Comparison of ENCODE assay signal across 9 cellular contexts in genomic region chr22:40050258-40050657, GRCh38. TPM values are rescaled to one million over a fixed set of nuclear protein-coding genes. Genes with fewer than 3 reads are reported as not detected.
DNase-seq lines count a peak whose midpoint lies in the region; ATAC-seq lines count a peak whose summit lies in the region.
"Had no signal": no experiment of that assay in that cellular context is flagged by ENCODE, and none has a peak within 500 bp of the region (broad histone marks: within the 10 kb centered on the region; RNA-seq: fewer than 3 reads in every experiment).

No MANE protein-coding gene starts in this region.

- H3K4me1 Mint-ChIP-seq in activated naive CD4-positive, alpha-beta T cell treated with anti-CD3 and anti-CD28 coated beads for 36 hours (ENCODE audit: low read depth): peaks cover 63% of the 10 kb centered on the region
- H3K4me1 Mint-ChIP-seq in stimulated activated naive B cell treated with anti-CD40 and anti-IgM and Interleukin-4, amounts not matched to agents 10 μg/mL and 1 μg/mL and 100 μg/mL, for 72 hours: peaks cover 47 to 90% of the 10 kb centered on the region in 2 donors

- no peaks in the 10 kb centered on the region for H3K36me3 Mint-ChIP-seq in activated naive CD4-positive, alpha-beta T cell treated with anti-CD3 and anti-CD28 coated beads for 36 hours (ENCODE audit: low read depth)
- H3K36me3 Mint-ChIP-seq in activated naive CD4-positive, alpha-beta T cell treated with anti-CD3 and anti-CD28 coated beads, Interleukin-2, amount 50 U/mL, for 72 hours: no peaks in the 10 kb centered on the region
- H3K36me3 Mint-ChIP-seq in stimulated activated naive B cell treated with anti-CD40 and anti-IgM and Interleukin-4, amounts not matched to agents 10 μg/mL and 1 μg/mL and 100 μg/mL, for 72 hours: peaks cover 2 to 4% of the 10 kb centered on the region in 2 donors

- no peaks in the 10 kb centered on the region for H3K9me3 Mint-ChIP-seq in activated naive CD4-positive, alpha-beta T cell treated with anti-CD3 and anti-CD28 coated beads for 36 hours
- no peaks in the 10 kb centered on the region for H3K9me3 Mint-ChIP-seq in activated naive CD4-positive, alpha-beta T cell treated with anti-CD3 and anti-CD28 coated beads, Interleukin-2, amount 50 U/mL, for 72 hours
- no peaks in the 10 kb centered on the region for H3K9me3 Mint-ChIP-seq in stimulated activated naive B cell treated with anti-CD40 and anti-IgM and Interleukin-4, amounts not matched to agents 10 μg/mL and 1 μg/mL and 100 μg/mL, for 72 hours
- H3K9me3 Mint-ChIP-seq: dendritic cell treated with granulocyte-macrophage colony-stimulating factor and Interleukin-4, amounts not matched to agents 40 ng/mL and 50 ng/mL, for 4 days had no signal

- CTCF ChIA-PET in activated naive CD4-positive, alpha-beta T cell treated with anti-CD3 and anti-CD28 coated beads for 36 hours (lab: Charles Lee): interaction anchor here (0.7 kb wide), 1 partner anchor 144 kb away, joined by 4 read pairs; no protein-coding TSS in a partner anchor

- intact Hi-C loops in activated naive CD4-positive, alpha-beta T cell treated with anti-CD3 and anti-CD28 coated beads for 36 hours (cut with micrococcal nuclease): no loop called here

- ATAC-seq in activated naive CD4-positive, alpha-beta T cell treated with anti-CD3 and anti-CD28 coated beads, Interleukin-2, amount 50 U/mL, for 72 hours: no peak
- ATAC-seq in HG02840 (IDR thresholded peaks at IDR 0.05; ENCODE audit: low FRiP score, unreplicated experiment): peak; percentile 79
- ATAC-seq in stimulated activated naive B cell treated with anti-CD40 and anti-IgM and Interleukin-4, amounts not matched to agents 10 μg/mL and 1 μg/mL and 100 μg/mL, for 72 hours (replicated peaks): peak; percentile 89 to 91

- H3K4me3 Mint-ChIP-seq in activated naive CD4-positive, alpha-beta T cell treated with anti-CD3 and anti-CD28 coated beads for 36 hours: no peak overlapping the region
- peak overlapping the region; percentile 33 to 64 for H3K4me3 Mint-ChIP-seq in stimulated activated naive B cell treated with anti-CD40 and anti-IgM and Interleukin-4, amounts not matched to agents 10 μg/mL and 1 μg/mL and 100 μg/mL, for 72 hours
- H3K4me3 Mint-ChIP-seq: dendritic cell treated with granulocyte-macrophage colony-stimulating factor and Interleukin-4, amounts not matched to agents 40 ng/mL and 50 ng/mL, for 4 days had no signal

- H3K27ac Mint-ChIP-seq in activated naive CD4-positive, alpha-beta T cell treated with anti-CD3 and anti-CD28 coated beads for 36 hours: peak overlapping the region; percentile 77
- H3K27ac Mint-ChIP-seq in activated naive CD4-positive, alpha-beta T cell treated with anti-CD3 and anti-CD28 coated beads, Interleukin-2, amount 50 U/mL, for 72 hours: peak overlapping the region in 1 of 2 donors; percentile 28
- H3K27ac Mint-ChIP-seq in stimulated activated naive B cell treated with anti-CD40 and anti-IgM and Interleukin-4, amounts not matched to agents 10 μg/mL and 1 μg/mL and 100 μg/mL, for 72 hours: peak overlapping the region; percentile 88
- H3K27ac Mint-ChIP-seq: dendritic cell treated with granulocyte-macrophage colony-stimulating factor and Interleukin-4, amounts not matched to agents 40 ng/mL and 50 ng/mL, for 4 days had no signal

- DNase-seq in activated naive CD4-positive, alpha-beta T cell treated with anti-CD3 and anti-CD28 coated beads for 36 hours: no peak
- no peak for DNase-seq in activated naive CD4-positive, alpha-beta T cell treated with anti-CD3 and anti-CD28 coated beads, Interleukin-2, amount 50 U/mL, for 72 hours (ENCODE audit: low spot score in 2 of 2)
- DNase-seq in NOMO-1 (lab: John Stamatoyannopoulos, UW; ENCODE audit: unreplicated experiment in 2 of 2) (peak; percentile 86 to 87), GOT3 (lab: John Stamatoyannopoulos, UW) (no peak), LoVo (ENCODE audit: low spot score) (no peak)
- peak; percentile 62 for DNase-seq in stimulated activated naive B cell treated with anti-CD40 and anti-IgM and Interleukin-4, amounts not matched to agents 10 μg/mL and 1 μg/mL and 100 μg/mL, for 72 hours
- DNase-seq in NK-92 treated with Interleukin-12 subunit alpha and Interleukin-12 subunit beta, amount 100 ng/mL, for 24 hours (lab: John Stamatoyannopoulos, UW): no peak

- H3K27me3 Mint-ChIP-seq in activated naive CD4-positive, alpha-beta T cell treated with anti-CD3 and anti-CD28 coated beads for 36 hours (ENCODE audit: low read depth): no peaks in the 10 kb centered on the region
- no peaks in the 10 kb centered on the region for H3K27me3 Mint-ChIP-seq in stimulated activated naive B cell treated with anti-CD40 and anti-IgM and Interleukin-4, amounts not matched to agents 10 μg/mL and 1 μg/mL and 100 μg/mL, for 72 hours
- H3K27me3 Mint-ChIP-seq: dendritic cell treated with granulocyte-macrophage colony-stimulating factor and Interleukin-4, amounts not matched to agents 40 ng/mL and 50 ng/mL, for 4 days had no signal

RNA-seq across cellular contexts. Expression of gene FAM83F, which starts 55.5 kb away (rescaled TPM):
- total RNA-seq in activated naive CD4-positive, alpha-beta T cell treated with anti-CD3 and anti-CD28 coated beads for 36 hours: 1 to 10 TPM; 1.8 to 1.9 TPM
- 1 to 10 TPM; 1.1 TPM for total RNA-seq in activated naive CD4-positive, alpha-beta T cell treated with anti-CD3 and anti-CD28 coated beads, Interleukin-2, amount 50 U/mL, for 72 hours

Comparison
In these comparisons a context has a peak if more than half of its experiments do, and no peak if none do; other contexts are left out.
1. DNase-seq: peak in NOMO-1 (2 of 2) and stimulated activated naive B cell treated with anti-CD40 and anti-IgM and Interleukin-4, amounts not matched to agents 10 μg/mL and 1 μg/mL and 100 μg/mL, for 72 hours (single experiment); none in activated naive CD4-positive, alpha-beta T cell treated with anti-CD3 and anti-CD28 coated beads for 36 hours (single experiment), activated naive CD4-positive, alpha-beta T cell treated with anti-CD3 and anti-CD28 coated beads, Interleukin-2, amount 50 U/mL, for 72 hours (0 of 2), NK-92 treated with Interleukin-12 subunit alpha and Interleukin-12 subunit beta, amount 100 ng/mL, for 24 hours (single experiment), GOT3 (single experiment) and LoVo (single experiment).
2. ATAC-seq: peak in HG02840 (single experiment) and stimulated activated naive B cell treated with anti-CD40 and anti-IgM and Interleukin-4, amounts not matched to agents 10 μg/mL and 1 μg/mL and 100 μg/mL, for 72 hours (2 of 2); none in activated naive CD4-positive, alpha-beta T cell treated with anti-CD3 and anti-CD28 coated beads, Interleukin-2, amount 50 U/mL, for 72 hours (0 of 2).